ENCODE assay signal across 1 cellular context in the genomic region with DNA sequence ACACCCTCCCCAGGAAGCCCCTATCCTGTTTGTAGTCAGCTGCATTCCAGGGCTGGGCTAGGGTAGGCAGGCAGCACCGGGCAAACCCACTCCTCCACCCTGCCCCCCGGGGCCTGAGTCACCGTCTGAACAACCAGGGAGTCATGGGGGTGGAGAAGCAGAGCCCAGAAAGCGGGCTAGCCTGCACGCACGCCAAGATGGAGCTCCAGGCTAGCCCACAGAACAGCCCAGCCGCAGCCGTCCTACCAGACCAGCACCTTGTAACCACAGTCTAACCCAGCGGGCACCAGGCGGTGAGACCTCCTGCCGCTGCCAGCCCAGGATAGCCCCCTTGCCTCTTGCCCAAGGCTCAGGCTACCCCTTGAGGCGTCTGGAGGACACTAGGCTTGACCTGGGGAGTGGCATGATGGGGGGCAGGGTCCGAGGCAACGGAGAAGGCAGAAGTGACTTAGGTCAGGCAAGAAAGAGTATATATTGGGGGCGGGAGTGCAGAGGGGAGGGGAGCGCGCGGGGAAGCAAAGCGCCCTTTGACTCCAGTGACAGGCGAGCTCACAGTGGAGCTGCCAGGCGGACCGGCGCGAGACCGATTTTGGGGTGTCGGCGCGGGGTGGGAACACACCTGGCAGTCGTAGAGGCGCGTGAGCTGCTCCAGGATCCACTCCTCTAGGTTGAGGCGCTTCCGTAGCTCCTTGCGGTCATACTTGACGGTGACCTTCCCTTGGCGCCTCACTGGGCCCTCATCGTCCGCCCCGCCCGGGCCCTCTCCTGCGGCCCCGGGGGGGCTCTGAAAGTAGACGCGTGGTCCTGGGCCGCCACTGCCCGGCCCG.
TF ChIP-seq lines count a peak whose summit lies in the region.

No MANE protein-coding gene starts in this region.

TF ChIP-seq in HepG2, 621 proteins besides CTCF, POLR2A, EP300 and RAD21 (continued from another document and continues in another):
- TF ChIP-seq TBX2 (CRISPR knock-in tag; IDR thresholded peaks at IDR 0.05; ENCODE audit: borderline replicate concordance) (peak; percentile 51; the same call in 1 of the 2 replicates), ZNF891 (CRISPR knock-in tag; IDR thresholded peaks at IDR 0.05) (no peak), SMARCC2 (IDR thresholded peaks at IDR 0.05) (no peak), ZNF354B (CRISPR knock-in tag; IDR thresholded peaks at IDR 0.05) (no peak), ZNF788 (CRISPR knock-in tag; IDR thresholded peaks at IDR 0.05; ENCODE audit: borderline replicate concordance) (0 out of 2 replicates have a peak, but pooled peaks have one; percentile 18), AGO2 (optimal IDR thresholded peaks at IDR 0.05; ENCODE audit: low read depth, low read length) (peak; percentile 54), POLR2G (IDR thresholded peaks at IDR 0.05; ENCODE audit: low read depth, low read length) (peak; percentile 44; the same call in 1 of the 2 replicates), GABPB1 (CRISPR knock-in tag; IDR thresholded peaks at IDR 0.05) (no peak; the same call in 1 of the 2 replicates), ZSCAN30 (CRISPR knock-in tag; IDR thresholded peaks at IDR 0.05) (no peak), ISL2 (CRISPR knock-in tag; IDR thresholded peaks at IDR 0.05) (0 out of 2 replicates have a peak, but pooled peaks have one; percentile 23), MAZ (IDR thresholded peaks at IDR 0.05; ENCODE audit: borderline replicate concordance, low read depth, low read length) (no peak), MAZ (CRISPR knock-in tag; IDR thresholded peaks at IDR 0.05; ENCODE audit: low read depth) (peak; percentile 36; the same call in 1 of the 2 replicates), FOSL2 (CRISPR knock-in tag; IDR thresholded peaks at IDR 0.05) (peak; percentile 72), MEIS2 (CRISPR knock-in tag; IDR thresholded peaks at IDR 0.05) (peak; percentile 54; the same call in 1 of the 2 replicates), ZNF773 (CRISPR knock-in tag; IDR thresholded peaks at IDR 0.05; ENCODE audit: borderline replicate concordance) (0 out of 2 replicates have a peak, but pooled peaks have one; percentile 12), HNF4G (IDR thresholded peaks at IDR 0.05; ENCODE audit: borderline replicate concordance, low read depth, low read length) (0 out of 2 replicates have a peak, but pooled peaks have one; percentile 33), HNF4G (CRISPR knock-in tag; IDR thresholded peaks at IDR 0.05; ENCODE audit: borderline replicate concordance, low read depth) (no peak), ZNF781 (CRISPR knock-in tag; IDR thresholded peaks at IDR 0.05; ENCODE audit: borderline replicate concordance, not compliant biosample characterization) (no peak), ZNF230 (CRISPR knock-in tag; IDR thresholded peaks at IDR 0.05) (peak; percentile 13; the same call in 1 of the 2 replicates)
- TF ChIP-seq, protein P1, sequence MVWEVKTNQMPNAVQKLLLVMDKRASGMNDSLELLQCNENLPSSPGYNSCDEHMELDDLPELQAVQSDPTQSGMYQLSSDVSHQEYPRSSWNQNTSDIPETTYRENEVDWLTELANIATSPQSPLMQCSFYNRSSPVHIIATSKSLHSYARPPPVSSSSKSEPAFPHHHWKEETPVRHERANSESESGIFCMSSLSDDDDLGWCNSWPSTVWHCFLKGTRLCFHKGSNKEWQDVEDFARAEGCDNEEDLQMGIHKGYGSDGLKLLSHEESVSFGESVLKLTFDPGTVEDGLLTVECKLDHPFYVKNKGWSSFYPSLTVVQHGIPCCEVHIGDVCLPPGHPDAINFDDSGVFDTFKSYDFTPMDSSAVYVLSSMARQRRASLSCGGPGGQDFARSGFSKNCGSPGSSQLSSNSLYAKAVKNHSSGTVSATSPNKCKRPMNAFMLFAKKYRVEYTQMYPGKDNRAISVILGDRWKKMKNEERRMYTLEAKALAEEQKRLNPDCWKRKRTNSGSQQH (CRISPR knock-in tag; IDR thresholded peaks at IDR 0.05; ENCODE audit: low read depth): peak; percentile 52; the same call in 1 of the 2 replicates
- TF ChIP-seq, protein P2, sequence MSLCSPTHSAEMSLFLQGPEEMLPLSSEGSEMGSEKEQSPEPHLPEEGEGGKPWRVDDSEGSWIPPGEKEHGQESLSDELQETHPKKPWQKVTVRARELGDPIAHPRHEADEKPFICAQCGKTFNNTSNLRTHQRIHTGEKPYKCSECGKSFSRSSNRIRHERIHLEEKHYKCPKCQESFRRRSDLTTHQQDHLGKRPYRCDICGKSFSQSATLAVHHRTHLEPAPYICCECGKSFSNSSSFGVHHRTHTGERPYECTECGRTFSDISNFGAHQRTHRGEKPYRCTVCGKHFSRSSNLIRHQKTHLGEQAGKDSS (CRISPR knock-in tag; IDR thresholded peaks at IDR 0.05; ENCODE audit: borderline replicate concordance, low read depth): peak; percentile 43; the same call in 1 of the 2 replicates
- TF ChIP-seq, protein P3, sequence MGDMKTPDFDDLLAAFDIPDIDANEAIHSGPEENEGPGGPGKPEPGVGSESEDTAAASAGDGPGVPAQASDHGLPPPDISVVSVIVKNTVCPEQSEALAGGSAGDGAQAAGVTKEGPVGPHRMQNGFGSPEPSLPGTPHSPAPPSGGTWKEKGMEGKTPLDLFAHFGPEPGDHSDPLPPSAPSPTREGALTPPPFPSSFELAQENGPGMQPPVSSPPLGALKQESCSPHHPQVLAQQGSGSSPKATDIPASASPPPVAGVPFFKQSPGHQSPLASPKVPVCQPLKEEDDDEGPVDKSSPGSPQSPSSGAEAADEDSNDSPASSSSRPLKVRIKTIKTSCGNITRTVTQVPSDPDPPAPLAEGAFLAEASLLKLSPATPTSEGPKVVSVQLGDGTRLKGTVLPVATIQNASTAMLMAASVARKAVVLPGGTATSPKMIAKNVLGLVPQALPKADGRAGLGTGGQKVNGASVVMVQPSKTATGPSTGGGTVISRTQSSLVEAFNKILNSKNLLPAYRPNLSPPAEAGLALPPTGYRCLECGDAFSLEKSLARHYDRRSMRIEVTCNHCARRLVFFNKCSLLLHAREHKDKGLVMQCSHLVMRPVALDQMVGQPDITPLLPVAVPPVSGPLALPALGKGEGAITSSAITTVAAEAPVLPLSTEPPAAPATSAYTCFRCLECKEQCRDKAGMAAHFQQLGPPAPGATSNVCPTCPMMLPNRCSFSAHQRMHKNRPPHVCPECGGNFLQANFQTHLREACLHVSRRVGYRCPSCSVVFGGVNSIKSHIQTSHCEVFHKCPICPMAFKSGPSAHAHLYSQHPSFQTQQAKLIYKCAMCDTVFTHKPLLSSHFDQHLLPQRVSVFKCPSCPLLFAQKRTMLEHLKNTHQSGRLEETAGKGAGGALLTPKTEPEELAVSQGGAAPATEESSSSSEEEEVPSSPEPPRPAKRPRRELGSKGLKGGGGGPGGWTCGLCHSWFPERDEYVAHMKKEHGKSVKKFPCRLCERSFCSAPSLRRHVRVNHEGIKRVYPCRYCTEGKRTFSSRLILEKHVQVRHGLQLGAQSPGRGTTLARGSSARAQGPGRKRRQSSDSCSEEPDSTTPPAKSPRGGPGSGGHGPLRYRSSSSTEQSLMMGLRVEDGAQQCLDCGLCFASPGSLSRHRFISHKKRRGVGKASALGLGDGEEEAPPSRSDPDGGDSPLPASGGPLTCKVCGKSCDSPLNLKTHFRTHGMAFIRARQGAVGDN (CRISPR knock-in tag; IDR thresholded peaks at IDR 0.05): peak; percentile 67
- TF ChIP-seq, protein P4, sequence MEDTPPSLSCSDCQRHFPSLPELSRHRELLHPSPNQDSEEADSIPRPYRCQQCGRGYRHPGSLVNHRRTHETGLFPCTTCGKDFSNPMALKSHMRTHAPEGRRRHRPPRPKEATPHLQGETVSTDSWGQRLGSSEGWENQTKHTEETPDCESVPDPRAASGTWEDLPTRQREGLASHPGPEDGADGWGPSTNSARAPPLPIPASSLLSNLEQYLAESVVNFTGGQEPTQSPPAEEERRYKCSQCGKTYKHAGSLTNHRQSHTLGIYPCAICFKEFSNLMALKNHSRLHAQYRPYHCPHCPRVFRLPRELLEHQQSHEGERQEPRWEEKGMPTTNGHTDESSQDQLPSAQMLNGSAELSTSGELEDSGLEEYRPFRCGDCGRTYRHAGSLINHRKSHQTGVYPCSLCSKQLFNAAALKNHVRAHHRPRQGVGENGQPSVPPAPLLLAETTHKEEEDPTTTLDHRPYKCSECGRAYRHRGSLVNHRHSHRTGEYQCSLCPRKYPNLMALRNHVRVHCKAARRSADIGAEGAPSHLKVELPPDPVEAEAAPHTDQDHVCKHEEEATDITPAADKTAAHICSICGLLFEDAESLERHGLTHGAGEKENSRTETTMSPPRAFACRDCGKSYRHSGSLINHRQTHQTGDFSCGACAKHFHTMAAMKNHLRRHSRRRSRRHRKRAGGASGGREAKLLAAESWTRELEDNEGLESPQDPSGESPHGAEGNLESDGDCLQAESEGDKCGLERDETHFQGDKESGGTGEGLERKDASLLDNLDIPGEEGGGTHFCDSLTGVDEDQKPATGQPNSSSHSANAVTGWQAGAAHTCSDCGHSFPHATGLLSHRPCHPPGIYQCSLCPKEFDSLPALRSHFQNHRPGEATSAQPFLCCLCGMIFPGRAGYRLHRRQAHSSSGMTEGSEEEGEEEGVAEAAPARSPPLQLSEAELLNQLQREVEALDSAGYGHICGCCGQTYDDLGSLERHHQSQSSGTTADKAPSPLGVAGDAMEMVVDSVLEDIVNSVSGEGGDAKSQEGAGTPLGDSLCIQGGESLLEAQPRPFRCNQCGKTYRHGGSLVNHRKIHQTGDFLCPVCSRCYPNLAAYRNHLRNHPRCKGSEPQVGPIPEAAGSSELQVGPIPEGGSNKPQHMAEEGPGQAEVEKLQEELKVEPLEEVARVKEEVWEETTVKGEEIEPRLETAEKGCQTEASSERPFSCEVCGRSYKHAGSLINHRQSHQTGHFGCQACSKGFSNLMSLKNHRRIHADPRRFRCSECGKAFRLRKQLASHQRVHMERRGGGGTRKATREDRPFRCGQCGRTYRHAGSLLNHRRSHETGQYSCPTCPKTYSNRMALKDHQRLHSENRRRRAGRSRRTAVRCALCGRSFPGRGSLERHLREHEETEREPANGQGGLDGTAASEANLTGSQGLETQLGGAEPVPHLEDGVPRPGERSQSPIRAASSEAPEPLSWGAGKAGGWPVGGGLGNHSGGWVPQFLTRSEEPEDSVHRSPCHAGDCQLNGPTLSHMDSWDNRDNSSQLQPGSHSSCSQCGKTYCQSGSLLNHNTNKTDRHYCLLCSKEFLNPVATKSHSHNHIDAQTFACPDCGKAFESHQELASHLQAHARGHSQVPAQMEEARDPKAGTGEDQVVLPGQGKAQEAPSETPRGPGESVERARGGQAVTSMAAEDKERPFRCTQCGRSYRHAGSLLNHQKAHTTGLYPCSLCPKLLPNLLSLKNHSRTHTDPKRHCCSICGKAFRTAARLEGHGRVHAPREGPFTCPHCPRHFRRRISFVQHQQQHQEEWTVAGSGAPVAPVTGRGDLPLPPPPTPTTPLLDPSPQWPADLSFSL (CRISPR knock-in tag; IDR thresholded peaks at IDR 0.05): no peak
- TF ChIP-seq, protein P5, sequence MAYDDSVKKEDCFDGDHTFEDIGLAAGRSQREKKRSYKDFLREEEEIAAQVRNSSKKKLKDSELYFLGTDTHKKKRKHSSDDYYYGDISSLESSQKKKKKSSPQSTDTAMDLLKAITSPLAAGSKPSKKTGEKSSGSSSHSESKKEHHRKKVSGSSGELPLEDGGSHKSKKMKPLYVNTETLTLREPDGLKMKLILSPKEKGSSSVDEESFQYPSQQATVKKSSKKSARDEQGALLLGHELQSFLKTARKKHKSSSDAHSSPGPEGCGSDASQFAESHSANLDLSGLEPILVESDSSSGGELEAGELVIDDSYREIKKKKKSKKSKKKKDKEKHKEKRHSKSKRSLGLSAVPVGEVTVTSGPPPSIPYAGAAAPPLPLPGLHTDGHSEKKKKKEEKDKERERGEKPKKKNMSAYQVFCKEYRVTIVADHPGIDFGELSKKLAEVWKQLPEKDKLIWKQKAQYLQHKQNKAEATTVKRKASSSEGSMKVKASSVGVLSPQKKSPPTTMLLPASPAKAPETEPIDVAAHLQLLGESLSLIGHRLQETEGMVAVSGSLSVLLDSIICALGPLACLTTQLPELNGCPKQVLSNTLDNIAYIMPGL (CRISPR knock-in tag; IDR thresholded peaks at IDR 0.05; ENCODE audit: borderline replicate concordance in 1 of 2, low read depth in 1 of 2): peak in 1 of 2 experiments; percentile 63; a peak in 2 of 4 replicates
- TF ChIP-seq, protein P6, sequence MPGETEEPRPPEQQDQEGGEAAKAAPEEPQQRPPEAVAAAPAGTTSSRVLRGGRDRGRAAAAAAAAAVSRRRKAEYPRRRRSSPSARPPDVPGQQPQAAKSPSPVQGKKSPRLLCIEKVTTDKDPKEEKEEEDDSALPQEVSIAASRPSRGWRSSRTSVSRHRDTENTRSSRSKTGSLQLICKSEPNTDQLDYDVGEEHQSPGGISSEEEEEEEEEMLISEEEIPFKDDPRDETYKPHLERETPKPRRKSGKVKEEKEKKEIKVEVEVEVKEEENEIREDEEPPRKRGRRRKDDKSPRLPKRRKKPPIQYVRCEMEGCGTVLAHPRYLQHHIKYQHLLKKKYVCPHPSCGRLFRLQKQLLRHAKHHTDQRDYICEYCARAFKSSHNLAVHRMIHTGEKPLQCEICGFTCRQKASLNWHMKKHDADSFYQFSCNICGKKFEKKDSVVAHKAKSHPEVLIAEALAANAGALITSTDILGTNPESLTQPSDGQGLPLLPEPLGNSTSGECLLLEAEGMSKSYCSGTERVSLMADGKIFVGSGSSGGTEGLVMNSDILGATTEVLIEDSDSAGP (CRISPR knock-in tag; IDR thresholded peaks at IDR 0.05; ENCODE audit: borderline replicate concordance): peak; percentile 47; the same call in 1 of the 2 replicates
- TF ChIP-seq, protein P7, sequence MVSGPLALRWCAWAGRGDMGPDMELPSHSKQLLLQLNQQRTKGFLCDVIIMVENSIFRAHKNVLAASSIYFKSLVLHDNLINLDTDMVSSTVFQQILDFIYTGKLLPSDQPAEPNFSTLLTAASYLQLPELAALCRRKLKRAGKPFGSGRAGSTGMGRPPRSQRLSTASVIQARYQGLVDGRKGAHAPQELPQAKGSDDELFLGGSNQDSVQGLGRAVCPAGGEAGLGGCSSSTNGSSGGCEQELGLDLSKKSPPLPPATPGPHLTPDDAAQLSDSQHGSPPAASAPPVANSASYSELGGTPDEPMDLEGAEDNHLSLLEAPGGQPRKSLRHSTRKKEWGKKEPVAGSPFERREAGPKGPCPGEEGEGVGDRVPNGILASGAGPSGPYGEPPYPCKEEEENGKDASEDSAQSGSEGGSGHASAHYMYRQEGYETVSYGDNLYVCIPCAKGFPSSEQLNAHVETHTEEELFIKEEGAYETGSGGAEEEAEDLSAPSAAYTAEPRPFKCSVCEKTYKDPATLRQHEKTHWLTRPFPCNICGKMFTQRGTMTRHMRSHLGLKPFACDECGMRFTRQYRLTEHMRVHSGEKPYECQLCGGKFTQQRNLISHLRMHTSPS (CRISPR knock-in tag; IDR thresholded peaks at IDR 0.05; ENCODE audit: low read depth): peak; percentile 62; the same call in 1 of the 2 replicates
- TF ChIP-seq, protein P8, sequence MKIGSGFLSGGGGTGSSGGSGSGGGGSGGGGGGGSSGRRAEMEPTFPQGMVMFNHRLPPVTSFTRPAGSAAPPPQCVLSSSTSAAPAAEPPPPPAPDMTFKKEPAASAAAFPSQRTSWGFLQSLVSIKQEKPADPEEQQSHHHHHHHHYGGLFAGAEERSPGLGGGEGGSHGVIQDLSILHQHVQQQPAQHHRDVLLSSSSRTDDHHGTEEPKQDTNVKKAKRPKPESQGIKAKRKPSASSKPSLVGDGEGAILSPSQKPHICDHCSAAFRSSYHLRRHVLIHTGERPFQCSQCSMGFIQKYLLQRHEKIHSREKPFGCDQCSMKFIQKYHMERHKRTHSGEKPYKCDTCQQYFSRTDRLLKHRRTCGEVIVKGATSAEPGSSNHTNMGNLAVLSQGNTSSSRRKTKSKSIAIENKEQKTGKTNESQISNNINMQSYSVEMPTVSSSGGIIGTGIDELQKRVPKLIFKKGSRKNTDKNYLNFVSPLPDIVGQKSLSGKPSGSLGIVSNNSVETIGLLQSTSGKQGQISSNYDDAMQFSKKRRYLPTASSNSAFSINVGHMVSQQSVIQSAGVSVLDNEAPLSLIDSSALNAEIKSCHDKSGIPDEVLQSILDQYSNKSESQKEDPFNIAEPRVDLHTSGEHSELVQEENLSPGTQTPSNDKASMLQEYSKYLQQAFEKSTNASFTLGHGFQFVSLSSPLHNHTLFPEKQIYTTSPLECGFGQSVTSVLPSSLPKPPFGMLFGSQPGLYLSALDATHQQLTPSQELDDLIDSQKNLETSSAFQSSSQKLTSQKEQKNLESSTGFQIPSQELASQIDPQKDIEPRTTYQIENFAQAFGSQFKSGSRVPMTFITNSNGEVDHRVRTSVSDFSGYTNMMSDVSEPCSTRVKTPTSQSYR (CRISPR knock-in tag; IDR thresholded peaks at IDR 0.05; ENCODE audit: borderline replicate concordance): peak; percentile 8; the same call in 1 of the 2 replicates
